Comparison of ENCODE assay signal across 37 cellular contexts in genomic region chr10:126993208-126993607, GRCh38.
"Had no signal": no experiment of that assay in that cellular context is flagged by ENCODE, and none has a peak within 500 bp of the region (broad histone marks: within the 10 kb centered on the region; RNA-seq: fewer than 3 reads in every experiment).

No MANE protein-coding gene starts in this region.

- H3K4me1 ChIP-seq: ascending aorta had no signal

- H3K9me3 ChIP-seq: ascending aorta had no signal

- DNase-seq: activated CD4-positive, alpha-beta memory T cell treated with anti-CD3 and anti-CD28 coated beads, Interleukin-2, amount 10 ng/mL, durations not matched to agents 7 days and 5 days; activated CD4-positive, alpha-beta T cell treated with anti-CD3 and anti-CD28 coated beads for 1 hour; activated CD4-positive, alpha-beta T cell treated with anti-CD3 and anti-CD28 coated beads for 36 hours; activated CD4-positive, alpha-beta T cell treated with anti-CD3 and anti-CD28 coated beads for 48 hours; activated CD4-positive, alpha-beta T cell treated with anti-CD3 and anti-CD28 coated beads, Interleukin-2, amount 10 ng/mL, durations not matched to agents 7 days and 5 days; activated CD4-positive, alpha-beta T cell treated with anti-CD3 and anti-CD28 coated beads, Interleukin-2, amount 50 U/mL, for 48 hours; activated CD4-positive, CD25-positive, alpha-beta regulatory T cell; activated CD8-positive, alpha-beta memory T cell treated with anti-CD3 and anti-CD28 coated beads for 24 hours; activated CD8-positive, alpha-beta memory T cell treated with anti-CD3 and anti-CD28 coated beads, Interleukin-2, amount 10 ng/mL, durations not matched to agents 7 days and 5 days; activated CD8-positive, alpha-beta memory T cell treated with anti-CD3 and anti-CD28 coated beads, Interleukin-2, amount 50 U/mL, for 48 hours; activated CD8-positive, alpha-beta T cell treated with anti-CD3 and anti-CD28 coated beads, Interleukin-2, amount 10 ng/mL, durations not matched to agents 7 days and 5 days; activated effector memory CD4-positive, alpha-beta T cell treated with Interleukin-2 at 50 U/mL for 16 hours; activated gamma-delta T cell; activated naive CD4-positive, alpha-beta T cell treated with anti-CD3 and anti-CD28 coated beads, Interleukin-2, amount 10 ng/mL, durations not matched to agents 7 days and 5 days; activated naive CD4-positive, alpha-beta T cell treated with Interleukin-2 at 50 U/mL for 16 hours; activated naive CD8-positive, alpha-beta T cell treated with anti-CD3 and anti-CD28 coated beads, Interleukin-2, amount 10 ng/mL, durations not matched to agents 7 days and 5 days; activated naive CD8-positive, alpha-beta T cell treated with anti-CD3 and anti-CD28 coated beads, Interleukin-2, amount 50 U/mL, for 24 hours; activated T-cell treated with anti-CD3 and anti-CD28 coated beads, Interleukin-2, amount 50 U/mL, for 24 hours; activated T-cell treated with anti-CD3 and anti-CD28 coated beads, Interleukin-2, amount 50 U/mL, for 48 hours; amygdala; anterior cingulate cortex; caudate nucleus; cerebellar nuclear complex; T-helper 1 cell; T-helper 2 cell; T-helper 9 cell had no signal

- H3K27ac Mint-ChIP-seq: activated CD4-positive, alpha-beta memory T cell treated with anti-CD3 and anti-CD28 coated beads, Interleukin-2, amount 10 ng/mL, durations not matched to agents 7 days and 5 days; activated CD4-positive, alpha-beta T cell treated with anti-CD3 and anti-CD28 coated beads for 36 hours; activated CD4-positive, alpha-beta T cell treated with anti-CD3 and anti-CD28 coated beads, Interleukin-2, amount 10 ng/mL, durations not matched to agents 7 days and 5 days; activated CD8-positive, alpha-beta memory T cell treated with anti-CD3 and anti-CD28 coated beads, Interleukin-2, amount 10 ng/mL, durations not matched to agents 7 days and 5 days; activated CD8-positive, alpha-beta T cell treated with anti-CD3 and anti-CD28 coated beads, Interleukin-2, amount 10 ng/mL, durations not matched to agents 7 days and 5 days; activated naive CD4-positive, alpha-beta T cell treated with anti-CD3 and anti-CD28 coated beads, Interleukin-2, amount 10 ng/mL, durations not matched to agents 7 days and 5 days; activated naive CD4-positive, alpha-beta T cell treated with anti-CD3 and anti-CD28 coated beads, Interleukin-2, amount 50 U/mL, for 24 hours; activated naive CD8-positive, alpha-beta T cell; activated naive CD8-positive, alpha-beta T cell treated with anti-CD3 and anti-CD28 coated beads, Interleukin-2, amount 10 ng/mL, durations not matched to agents 7 days and 5 days; activated naive CD8-positive, alpha-beta T cell treated with anti-CD3 and anti-CD28 coated beads, Interleukin-2, amount 50 U/mL, for 24 hours; activated T-cell treated with anti-CD3 and anti-CD28 coated beads, Interleukin-2, amount 50 U/mL, for 24 hours; activated T-helper 2 cell treated with anti-CD3 and anti-CD28 coated beads, Interferon-gamma antibody, Interleukin-2, Interleukin-4, amounts not matched to agents 10 μg/mL and 5 μg/mL and 100 μg/mL, durations not matched to agents 14 hours and 24 hours and 36 hours; T-helper 1 cell treated with Interleukin-12 subunit alpha and Interleukin-12 subunit beta and Interleukin-4 antibody, amounts not matched to agents 30 μg/mL and 1 μg/mL, for 36 hours; T-helper 2 cell treated with Interferon-gamma antibody and Interleukin-4, amounts not matched to agents 5 μg/mL and 100 μg/mL, for 36 hours had no signal

- H3K27ac ChIP-seq: ascending aorta, cardiac muscle cell, VCaP had no signal

- H3K36me3 Mint-ChIP-seq: activated CD8-positive, alpha-beta memory T cell treated with anti-CD3 and anti-CD28 coated beads, Interleukin-2, amount 10 ng/mL, durations not matched to agents 7 days and 5 days; activated naive CD4-positive, alpha-beta T cell treated with anti-CD3 and anti-CD28 coated beads, Interleukin-2, amount 10 ng/mL, durations not matched to agents 7 days and 5 days; activated naive CD4-positive, alpha-beta T cell treated with anti-CD3 and anti-CD28 coated beads, Interleukin-2, amount 50 U/mL, for 24 hours; activated naive CD8-positive, alpha-beta T cell; activated naive CD8-positive, alpha-beta T cell treated with anti-CD3 and anti-CD28 coated beads, Interleukin-2, amount 10 ng/mL, durations not matched to agents 7 days and 5 days had no signal

- ATAC-seq: activated CD4-positive, alpha-beta T cell treated with anti-CD3 and anti-CD28 coated beads for 36 hours; activated CD4-positive, CD25-positive, alpha-beta regulatory T cell treated with anti-CD3 and anti-CD28 coated beads, Interleukin-2, amount 50 U/mL, for 24 hours; activated CD8-positive, alpha-beta memory T cell treated with anti-CD3 and anti-CD28 coated beads, Interleukin-2, amount 10 ng/mL, durations not matched to agents 7 days and 5 days; activated CD8-positive, alpha-beta T cell treated with anti-CD3 and anti-CD28 coated beads, Interleukin-2, amount 10 ng/mL, durations not matched to agents 7 days and 5 days; activated naive CD8-positive, alpha-beta T cell treated with anti-CD3 and anti-CD28 coated beads, Interleukin-2, amount 50 U/mL, for 24 hours had no signal

- H3K4me3 Mint-ChIP-seq: activated CD4-positive, alpha-beta memory T cell treated with anti-CD3 and anti-CD28 coated beads, Interleukin-2, amount 10 ng/mL, durations not matched to agents 7 days and 5 days; activated CD4-positive, alpha-beta T cell treated with anti-CD3 and anti-CD28 coated beads for 36 hours; activated CD4-positive, alpha-beta T cell treated with anti-CD3 and anti-CD28 coated beads, Interleukin-2, amount 10 ng/mL, durations not matched to agents 7 days and 5 days; activated CD8-positive, alpha-beta memory T cell treated with anti-CD3 and anti-CD28 coated beads, Interleukin-2, amount 10 ng/mL, durations not matched to agents 7 days and 5 days; activated CD8-positive, alpha-beta T cell treated with anti-CD3 and anti-CD28 coated beads, Interleukin-2, amount 10 ng/mL, durations not matched to agents 7 days and 5 days; activated naive CD4-positive, alpha-beta T cell treated with anti-CD3 and anti-CD28 coated beads, Interleukin-2, amount 10 ng/mL, durations not matched to agents 7 days and 5 days; activated naive CD4-positive, alpha-beta T cell treated with anti-CD3 and anti-CD28 coated beads, Interleukin-2, amount 50 U/mL, for 24 hours; activated naive CD8-positive, alpha-beta T cell; activated naive CD8-positive, alpha-beta T cell treated with anti-CD3 and anti-CD28 coated beads, Interleukin-2, amount 10 ng/mL, durations not matched to agents 7 days and 5 days; activated naive CD8-positive, alpha-beta T cell treated with anti-CD3 and anti-CD28 coated beads, Interleukin-2, amount 50 U/mL, for 24 hours; activated T-cell treated with anti-CD3 and anti-CD28 coated beads, Interleukin-2, amount 50 U/mL, for 24 hours; brain; central memory CD8-positive, alpha-beta T cell; T-helper 1 cell treated with Interleukin-12 subunit alpha and Interleukin-12 subunit beta and Interleukin-4 antibody, amounts not matched to agents 30 μg/mL and 1 μg/mL, for 36 hours; T-helper 2 cell treated with Interferon-gamma antibody and Interleukin-4, amounts not matched to agents 5 μg/mL and 100 μg/mL, for 36 hours had no signal

- H3K27me3 Mint-ChIP-seq: activated CD4-positive, alpha-beta memory T cell treated with anti-CD3 and anti-CD28 coated beads, Interleukin-2, amount 10 ng/mL, durations not matched to agents 7 days and 5 days; activated CD4-positive, alpha-beta T cell treated with anti-CD3 and anti-CD28 coated beads for 36 hours; activated CD4-positive, alpha-beta T cell treated with anti-CD3 and anti-CD28 coated beads, Interleukin-2, amount 10 ng/mL, durations not matched to agents 7 days and 5 days; activated CD8-positive, alpha-beta memory T cell treated with anti-CD3 and anti-CD28 coated beads, Interleukin-2, amount 10 ng/mL, durations not matched to agents 7 days and 5 days; activated naive CD4-positive, alpha-beta T cell treated with anti-CD3 and anti-CD28 coated beads, Interleukin-2, amount 10 ng/mL, durations not matched to agents 7 days and 5 days; activated naive CD8-positive, alpha-beta T cell; activated naive CD8-positive, alpha-beta T cell treated with anti-CD3 and anti-CD28 coated beads, Interleukin-2, amount 10 ng/mL, durations not matched to agents 7 days and 5 days; activated naive CD8-positive, alpha-beta T cell treated with anti-CD3 and anti-CD28 coated beads, Interleukin-2, amount 50 U/mL, for 24 hours; activated T-cell treated with anti-CD3 and anti-CD28 coated beads, Interleukin-2, amount 50 U/mL, for 24 hours; brain; central memory CD8-positive, alpha-beta T cell had no signal

- H3K9me3 Mint-ChIP-seq: activated naive CD4-positive, alpha-beta T cell treated with anti-CD3 and anti-CD28 coated beads, Interleukin-2, amount 50 U/mL, for 24 hours; activated T-cell treated with anti-CD3 and anti-CD28 coated beads, Interleukin-2, amount 50 U/mL, for 24 hours; T-helper 1 cell treated with Interleukin-12 subunit alpha and Interleukin-12 subunit beta and Interleukin-4 antibody, amounts not matched to agents 30 μg/mL and 1 μg/mL, for 36 hours had no signal

- H3K4me3 ChIP-seq: ascending aorta, cardiac muscle cell had no signal

- H3K27me3 ChIP-seq: ascending aorta, cardiac muscle cell had no signal

- H3K4me1 Mint-ChIP-seq: activated CD4-positive, alpha-beta memory T cell treated with anti-CD3 and anti-CD28 coated beads, Interleukin-2, amount 10 ng/mL, durations not matched to agents 7 days and 5 days; activated CD4-positive, alpha-beta T cell treated with anti-CD3 and anti-CD28 coated beads for 36 hours; activated CD4-positive, alpha-beta T cell treated with anti-CD3 and anti-CD28 coated beads, Interleukin-2, amount 10 ng/mL, durations not matched to agents 7 days and 5 days; activated CD8-positive, alpha-beta memory T cell treated with anti-CD3 and anti-CD28 coated beads, Interleukin-2, amount 10 ng/mL, durations not matched to agents 7 days and 5 days; activated naive CD4-positive, alpha-beta T cell treated with anti-CD3 and anti-CD28 coated beads, Interleukin-2, amount 10 ng/mL, durations not matched to agents 7 days and 5 days; activated naive CD4-positive, alpha-beta T cell treated with anti-CD3 and anti-CD28 coated beads, Interleukin-2, amount 50 U/mL, for 24 hours; activated naive CD8-positive, alpha-beta T cell treated with anti-CD3 and anti-CD28 coated beads, Interleukin-2, amount 10 ng/mL, durations not matched to agents 7 days and 5 days; activated naive CD8-positive, alpha-beta T cell treated with anti-CD3 and anti-CD28 coated beads, Interleukin-2, amount 50 U/mL, for 24 hours; brain; central memory CD8-positive, alpha-beta T cell had no signal
